Comparison of ENCODE assay signal across 24 cellular contexts in the genomic region with DNA sequence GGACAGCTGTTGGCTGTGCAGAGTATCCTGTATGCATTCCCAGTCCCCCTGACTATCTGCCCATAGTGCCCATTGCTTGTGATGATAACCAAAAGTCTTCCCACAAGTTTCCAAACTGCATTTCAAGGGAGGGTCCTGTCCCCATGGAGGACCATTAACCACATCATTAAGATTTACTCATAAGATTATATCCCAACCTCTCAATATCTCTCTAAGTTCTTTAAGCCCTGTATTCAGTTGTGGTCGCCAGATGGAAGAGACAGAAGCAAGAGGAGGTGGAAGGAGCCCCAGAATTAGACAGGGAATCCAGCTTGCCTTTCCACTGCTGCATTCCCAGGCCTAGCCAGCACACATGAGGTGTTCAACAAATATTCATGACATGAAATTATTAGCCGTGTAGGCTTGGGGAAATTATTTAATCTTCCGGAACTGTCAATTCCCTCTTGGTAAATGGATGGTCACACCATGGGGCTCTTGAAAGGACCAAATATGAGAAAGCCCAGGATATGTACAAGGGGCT. TPM values are rescaled to one million over a fixed set of nuclear protein-coding genes. Genes with fewer than 3 reads are reported as not detected.
"Had no signal": no experiment of that assay in that cellular context is flagged by ENCODE, and none has a peak within 500 bp of the region (broad histone marks: within the 10 kb centered on the region; RNA-seq: fewer than 3 reads in every experiment).

No MANE protein-coding gene starts in this region.

- H3K36me3 ChIP-seq: esophagus muscularis mucosa, left ventricle myocardium inferior, lower lobe of right lung, right atrium auricular region, sigmoid colon, suprapubic skin, thyroid gland had no signal

- H3K27me3 ChIP-seq: esophagus muscularis mucosa, hepatocyte, right atrium auricular region, suprapubic skin, thyroid gland had no signal

- DNase-seq: cerebellar nuclear complex; effector memory CD8-positive, alpha-beta T cell; foreskin fibroblast; kidney; left cardiac atrium; left ventricle myocardium inferior; lower lobe of right lung; naive thymus-derived CD4-positive, alpha-beta T cell; nephron progenitor cell; sigmoid colon; stimulated activated CD4-positive, alpha-beta T cell treated with anti-CD3 and anti-CD28 coated beads, Interleukin-4, amount 100 ng/mL, for 1 hour; stimulated activated CD8-positive, alpha-beta memory T cell treated with anti-CD3 and anti-CD28 coated beads, Interleukin-4, amount 100 ng/mL, for 48 hours; stimulated activated naive CD8-positive, alpha-beta T cell treated with anti-CD3 and anti-CD28 coated beads, Interleukin-15, Interleukin-2, amounts not matched to agents 100 U/mL and 50 U/mL, for 24 hours; thyroid gland had no signal

- H3K79me2 ChIP-seq: hepatocyte had no signal

- H3K4me3 ChIP-seq: esophagus muscularis mucosa, hepatocyte, left ventricle myocardium inferior, lower lobe of right lung, right atrium auricular region, sigmoid colon, suprapubic skin, thyroid gland had no signal

- H3K27ac Mint-ChIP-seq: dendritic cell treated with granulocyte-macrophage colony-stimulating factor and Interleukin-4, amounts not matched to agents 40 ng/mL and 50 ng/mL, for 4 days; effector memory CD8-positive, alpha-beta T cell; memory B cell; naive thymus-derived CD4-positive, alpha-beta T cell; nephron progenitor cell; stimulated activated effector memory CD8-positive, alpha-beta T cell treated with anti-CD3 and anti-CD28 coated beads, Interleukin-12 subunit alpha, Interleukin-12 subunit beta, amount 100 ng/mL, for 72 hours; type B pancreatic cell had no signal

- H3K4me2 ChIP-seq: hepatocyte had no signal

- H3K36me3 Mint-ChIP-seq: memory B cell; naive thymus-derived CD4-positive, alpha-beta T cell; stimulated activated effector memory CD8-positive, alpha-beta T cell treated with anti-CD3 and anti-CD28 coated beads, Interleukin-12 subunit alpha, Interleukin-12 subunit beta, amount 100 ng/mL, for 72 hours; type B pancreatic cell had no signal

- H3K9me3 ChIP-seq: esophagus muscularis mucosa, left ventricle myocardium inferior, lower lobe of right lung, right atrium auricular region, sigmoid colon, suprapubic skin, thyroid gland had no signal

- H3K4me1 ChIP-seq: sigmoid colon had no signal

- H3K27ac ChIP-seq: epithelial cell of prostate, esophagus muscularis mucosa, hepatocyte, left ventricle myocardium inferior, lower lobe of right lung, right atrium auricular region, sigmoid colon, suprapubic skin, thyroid gland had no signal

- H3K9me3 Mint-ChIP-seq: dendritic cell treated with granulocyte-macrophage colony-stimulating factor and Interleukin-4, amounts not matched to agents 40 ng/mL and 50 ng/mL, for 4 days; effector memory CD8-positive, alpha-beta T cell; memory B cell; nephron progenitor cell; stimulated activated effector memory CD8-positive, alpha-beta T cell treated with anti-CD3 and anti-CD28 coated beads, Interleukin-12 subunit alpha, Interleukin-12 subunit beta, amount 100 ng/mL, for 72 hours; type B pancreatic cell had no signal

- ATAC-seq: effector memory CD8-positive, alpha-beta T cell; left cardiac atrium; lower lobe of right lung; naive thymus-derived CD4-positive, alpha-beta T cell; stimulated activated effector memory CD8-positive, alpha-beta T cell treated with anti-CD3 and anti-CD28 coated beads, Interleukin-12 subunit alpha, Interleukin-12 subunit beta, amount 100 ng/mL, for 72 hours; stimulated activated naive CD8-positive, alpha-beta T cell treated with anti-CD3 and anti-CD28 coated beads, Interleukin-15, Interleukin-2, amounts not matched to agents 100 U/mL and 50 U/mL, for 24 hours had no signal

- FAIRE-seq: colon, kidney had no signal

- H2AFZ ChIP-seq: hepatocyte had no signal

RNA-seq across cellular contexts. Expression of gene TIMP3, which starts 42.6 kb away (rescaled TPM):
- polyA plus RNA-seq: naive thymus-derived CD4-positive, alpha-beta T cell had no signal
